In the genomic region with DNA sequence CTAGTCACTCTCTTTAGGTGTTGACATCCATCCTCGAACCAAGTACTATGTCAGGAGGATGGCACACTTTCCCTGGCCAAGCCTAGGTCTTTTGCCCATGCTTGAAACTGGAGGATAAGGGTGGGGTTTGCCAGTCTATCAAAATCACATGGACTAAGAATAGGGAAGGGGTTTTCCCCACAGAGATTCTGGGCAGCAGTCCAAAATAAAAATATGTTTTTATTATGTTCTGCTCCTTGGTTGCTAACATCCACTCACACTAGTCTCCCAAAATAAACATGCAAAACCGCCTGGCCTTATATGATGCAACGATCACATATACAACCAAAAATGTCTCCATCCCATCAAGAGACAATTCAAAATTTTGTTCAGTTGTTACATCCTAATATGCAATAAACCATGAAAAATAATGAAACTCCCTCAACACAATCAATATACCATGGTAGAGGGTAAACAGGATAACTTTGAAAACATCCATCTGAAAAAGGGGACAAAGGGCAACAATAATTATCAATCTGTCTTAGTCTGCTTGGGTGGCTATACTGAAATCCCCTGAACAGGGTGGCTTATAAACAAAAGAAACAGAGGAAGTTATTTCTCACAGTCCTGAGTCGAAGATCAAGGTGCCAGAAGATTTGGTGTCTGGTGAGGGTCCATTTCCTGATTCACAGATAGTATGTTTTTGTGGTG, we compare ENCODE assay signal across 12 cellular contexts.
DNase-seq lines count a peak whose midpoint lies in the region; ATAC-seq lines count a peak whose summit lies in the region.
"Had no signal": no experiment of that assay in that cellular context is flagged by ENCODE, and none has a peak within 500 bp of the region (broad histone marks: within the 10 kb centered on the region; RNA-seq: fewer than 3 reads in every experiment).

No MANE protein-coding gene starts in this region.

- H3K4me3 ChIP-seq in skeletal muscle cell (ENCODE audit: low read depth, low read length) = no peak overlapping the region
- H3K4me3 ChIP-seq: A549 had no signal

- no peak for ATAC-seq in GM18520 (IDR thresholded peaks at IDR 0.05; ENCODE audit: unreplicated experiment)
- no peak for ATAC-seq in esophagus mucosa
- ATAC-seq: A549 had no signal

- DNase-seq in NCI-H2081 (lab: John Stamatoyannopoulos, UW) = peak; percentile 64 to 81
- DNase-seq in NCI-H2081 treated with DMSO at 0.1 percent for 48 hours (lab: John Stamatoyannopoulos, UW) = no peak
- peak; percentile 37 for DNase-seq in NOMO-1 treated with DMSO at 0.1 percent for 48 hours (lab: John Stamatoyannopoulos, UW; ENCODE audit: unreplicated experiment)
- peak; percentile 97 for DNase-seq in fibroblast of peridontal ligament (ENCODE audit: extremely low read depth)
- DNase-seq in skeletal muscle cell (ENCODE audit: low read depth) = peak; percentile 77
- no peak for DNase-seq in SIG-M5 (lab: John Stamatoyannopoulos, UW)
- DNase-seq: caudate nucleus; stimulated activated CD4-positive, alpha-beta T cell treated with anti-CD3 and anti-CD28 coated beads, Interleukin-4, amount 100 ng/mL, for 1 hour; substantia nigra had no signal

Comparison
In these comparisons a context has a peak if more than half of its experiments do, and no peak if none do; other contexts are left out.
1. DNase-seq: peak in NCI-H2081 (2 of 2), NOMO-1 treated with DMSO at 0.1 percent for 48 hours (single experiment), fibroblast of peridontal ligament (single experiment) and skeletal muscle cell (single experiment); none in NCI-H2081 treated with DMSO at 0.1 percent for 48 hours (single experiment) and SIG-M5 (single experiment).